In the genomic region with DNA sequence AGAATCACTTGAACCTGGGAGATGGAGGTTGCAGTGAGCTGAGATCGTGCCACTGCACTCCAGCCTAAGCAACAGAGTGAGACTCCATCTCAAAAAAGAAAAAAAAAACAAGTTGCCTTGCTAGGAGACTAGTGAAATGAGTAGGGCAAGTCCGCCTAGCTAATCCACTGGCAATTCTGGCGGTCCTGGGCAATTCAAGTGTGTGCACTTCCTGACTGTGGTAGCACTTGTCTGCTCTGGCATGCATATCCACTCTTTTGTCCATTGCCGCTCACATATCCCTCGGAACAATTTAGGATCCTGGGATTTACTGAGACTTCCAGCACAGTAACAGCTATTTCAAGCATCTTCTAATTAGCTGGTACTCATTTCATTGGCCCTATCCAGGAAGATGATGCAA, we compare ENCODE assay signal across 25 cellular contexts.
"Had no signal": no experiment of that assay in that cellular context is flagged by ENCODE, and none has a peak within 500 bp of the region (broad histone marks: within the 10 kb centered on the region; RNA-seq: fewer than 3 reads in every experiment).

No MANE protein-coding gene starts in this region.

- ATAC-seq: HepG2, Panc1, PC-3 had no signal

- H3K27me3 ChIP-seq: MG63 had no signal

- H3K9ac ChIP-seq: SK-N-SH had no signal

- H3K27ac ChIP-seq: RWPE1 had no signal

- H3K9me3 ChIP-seq: MG63, SK-N-SH had no signal

- H3K4me2 ChIP-seq: SK-N-SH had no signal

- H3K4me3 ChIP-seq: MG63 had no signal

- H3K36me3 ChIP-seq: MG63 had no signal

- FAIRE-seq: HepG2 had no signal

- DNase-seq: IMR-90, Karpas-422, KG1, MG63, NCI-H1092, NCI-H1105 treated with DMSO at 0.1 percent for 48 hours, NCI-H1417 treated with DMSO at 0.1 percent for 48 hours, NCI-H146, NCI-H1694 treated with DMSO at 0.1 percent for 48 hours, NCI-H1930, NCI-H2081, NCI-H2107, NCI-H2171 treated with DMSO at 0.1 percent for 48 hours, NCI-H345, NCI-H446 treated with DMSO at 0.1 percent for 48 hours, NCI-H524 treated with DMSO at 0.1 percent for 48 hours, NCI-H69, NCI-H774, PC-3, SHP77, SK-N-SH, SW 1271 had no signal
